1 cellular context compared by ENCODE assay signal in genomic region chr17:81666342-81667191, GRCh38.
TF ChIP-seq lines count a peak whose summit lies in the region.

Gene CCDC137, plus strand, starts transcription at chr17:81666737. Its CDS starts 30 bp downstream, at chr17:81666767.
Gene OXLD1, minus strand, starts transcription at chr17:81666605. Its CDS starts 28 bp downstream, at chr17:81666577.

TF ChIP-seq in K562, 482 proteins besides CTCF, POLR2A, EP300 and RAD21 (continued from another document):
- peak; percentile 90 for TF ChIP-seq ARID4B (CRISPR knock-in tag; IDR thresholded peaks at IDR 0.05)
- TF ChIP-seq SP1 (CRISPR knock-in tag; IDR thresholded peaks at IDR 0.05) = peak; percentile 53
- 0 out of 2 replicates have a peak, but pooled peaks have one; percentile 26 for TF ChIP-seq NFIC (IDR thresholded peaks at IDR 0.05)
- TF ChIP-seq NR2C2 (CRISPR knock-in tag; IDR thresholded peaks at IDR 0.05) = no peak
- peak; percentile 92 for TF ChIP-seq NR2C2 (tag; IDR thresholded peaks at IDR 0.05)
- peak; percentile 85 for TF ChIP-seq SP2 (IDR thresholded peaks at IDR 0.05; ENCODE audit: extremely low read depth, low read depth, low read length, poor library complexity, severe bottlenecking)
- TF ChIP-seq MITF (IDR thresholded peaks at IDR 0.05) = 0 out of 2 replicates have a peak, but pooled peaks have one; percentile 17
